Comparison of ENCODE assay signal across 14 cellular contexts in the genomic region with DNA sequence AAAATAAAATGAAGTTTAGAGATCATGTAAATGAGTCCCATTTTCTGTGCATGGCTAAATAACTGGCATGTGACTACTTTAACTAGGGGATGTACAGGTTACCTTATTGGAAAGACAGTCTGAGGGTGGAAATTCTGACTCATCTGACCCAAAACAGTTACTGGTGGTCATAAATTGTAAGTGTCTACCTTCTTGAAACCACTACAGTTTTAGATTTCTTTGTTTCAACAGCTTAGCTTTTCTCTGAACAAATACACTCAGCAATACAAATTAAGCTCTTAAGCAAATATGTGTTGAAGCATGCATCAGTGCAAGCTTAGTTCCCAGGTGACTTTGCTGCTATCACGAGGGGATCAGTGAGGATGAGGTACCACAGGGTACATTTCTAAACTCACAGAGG.
DNase-seq lines count a peak whose midpoint lies in the region; ATAC-seq, FAIRE-seq and TF ChIP-seq lines count a peak whose summit lies in the region.
"Had no signal": no experiment of that assay in that cellular context is flagged by ENCODE, and none has a peak within 500 bp of the region (broad histone marks: within the 10 kb centered on the region; RNA-seq: fewer than 3 reads in every experiment).

No MANE protein-coding gene starts in this region.

- DNase-seq in H54 (ENCODE audit: insufficient read length, low spot score) (no peak), inferior parietal cortex (ENCODE audit: extremely low spot score) (no peak), NCI-H2107 (lab: John Stamatoyannopoulos, UW) (no peak)
- DNase-seq: DND-41; erythroblast; NCI-H446; SK-N-SH; stimulated activated CD4-positive, alpha-beta T cell treated with anti-CD3 and anti-CD28 coated beads, Interleukin-4, amount 100 ng/mL, for 24 hours; tibial artery had no signal

- no peak for FAIRE-seq in H54 (lab: Jason Lieb, UNC)

- ATAC-seq in GM18499 (IDR thresholded peaks at IDR 0.05; ENCODE audit: insufficient read depth, unreplicated experiment) (peak; percentile 59), GM19023 (IDR thresholded peaks at IDR 0.05; ENCODE audit: unreplicated experiment) (peak; percentile 57), HG03066 (IDR thresholded peaks at IDR 0.05; ENCODE audit: low read depth, unreplicated experiment) (peak; percentile 46), GM21528 (IDR thresholded peaks at IDR 0.05; ENCODE audit: low FRiP score, unreplicated experiment) (no peak)

- no peaks in the 10 kb centered on the region for H3K27me3 Mint-ChIP-seq in T-helper 1 cell treated with Interleukin-12 subunit alpha and Interleukin-12 subunit beta and Interleukin-4 antibody, amounts not matched to agents 30 μg/mL and 1 μg/mL, for 36 hours (ENCODE audit: low read depth)

- no peak overlapping the region for H3K4me3 Mint-ChIP-seq in T-helper 1 cell treated with Interleukin-12 subunit alpha and Interleukin-12 subunit beta and Interleukin-4 antibody, amounts not matched to agents 30 μg/mL and 1 μg/mL, for 36 hours

- H3K36me3 Mint-ChIP-seq in T-helper 1 cell treated with Interleukin-12 subunit alpha and Interleukin-12 subunit beta and Interleukin-4 antibody, amounts not matched to agents 30 μg/mL and 1 μg/mL, for 36 hours (ENCODE audit: low read depth) = no peaks in the 10 kb centered on the region

- peaks cover 12% of the 10 kb centered on the region for H3K4me1 Mint-ChIP-seq in T-helper 1 cell treated with Interleukin-12 subunit alpha and Interleukin-12 subunit beta and Interleukin-4 antibody, amounts not matched to agents 30 μg/mL and 1 μg/mL, for 36 hours (ENCODE audit: low read depth)

- H3K27ac Mint-ChIP-seq in T-helper 1 cell treated with Interleukin-12 subunit alpha and Interleukin-12 subunit beta and Interleukin-4 antibody, amounts not matched to agents 30 μg/mL and 1 μg/mL, for 36 hours = peak overlapping the region; percentile 2

- no peak for TF ChIP-seq POLR2A in H54 (IDR thresholded peaks at IDR 0.05; ENCODE audit: low read depth, low read length)

- H3K9me3 Mint-ChIP-seq in T-helper 1 cell treated with Interleukin-12 subunit alpha and Interleukin-12 subunit beta and Interleukin-4 antibody, amounts not matched to agents 30 μg/mL and 1 μg/mL, for 36 hours = no peaks in the 10 kb centered on the region
